In the genomic region with DNA sequence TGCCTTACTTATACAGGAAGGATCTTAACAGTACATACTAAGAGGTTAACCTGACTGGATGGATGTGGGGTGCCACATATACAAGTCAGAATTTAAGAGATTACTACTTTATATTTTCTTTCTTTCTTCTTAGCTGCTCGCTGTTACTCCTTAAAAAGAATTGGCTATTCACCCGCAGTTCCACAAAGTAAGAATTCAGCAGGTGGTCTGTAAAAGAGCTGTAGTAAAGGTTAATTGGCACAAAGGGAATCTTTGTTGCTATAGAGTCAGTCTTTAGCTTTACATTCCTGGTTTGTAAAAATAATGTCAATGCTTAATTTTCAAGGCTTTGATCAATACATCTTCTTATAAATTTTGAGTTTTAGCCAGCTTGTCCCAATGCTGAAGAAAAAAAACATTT, we compare ENCODE assay signal across 18 cellular contexts. TPM values are rescaled to one million over a fixed set of nuclear protein-coding genes. Genes with fewer than 3 reads are reported as not detected.
A peak's percentile ranks its signal among the peaks of the same experiment; 100 is the strongest.
DNase-seq lines count a peak whose midpoint lies in the region; ATAC-seq, FAIRE-seq and TF ChIP-seq lines count a peak whose summit lies in the region.
"Had no signal": no experiment of that assay in that cellular context is flagged by ENCODE, and none has a peak within 500 bp of the region (broad histone marks: within the 10 kb centered on the region; RNA-seq: fewer than 3 reads in every experiment).

No MANE protein-coding gene starts in this region.

- H3K36me3 Mint-ChIP-seq in glutamatergic neuron (ENCODE audit: unreplicated experiment): peaks cover 13% of the 10 kb centered on the region
- peaks cover 18 to 41% (median 40%) of the 10 kb centered on the region in 3 donors for H3K36me3 Mint-ChIP-seq in naive thymus-derived CD8-positive, alpha-beta T cell
- peaks cover 15% of the 10 kb centered on the region for H3K36me3 Mint-ChIP-seq in activated CD4-positive, alpha-beta memory T cell treated with anti-CD3 and anti-CD28 coated beads for 36 hours

- no peak for TF ChIP-seq CTCF in glutamatergic neuron (IDR thresholded peaks at IDR 0.05; ENCODE audit: partially characterized antibody, unreplicated experiment)

- POLR2A ChIA-PET in naive thymus-derived CD8-positive, alpha-beta T cell (lab: Charles Lee): no interaction called here
- POLR2A ChIA-PET in activated CD4-positive, alpha-beta memory T cell treated with anti-CD3 and anti-CD28 coated beads for 36 hours (lab: Charles Lee): no interaction called here

- peaks cover 41% of the 10 kb centered on the region for H3K4me1 Mint-ChIP-seq in glutamatergic neuron (ENCODE audit: low read depth, unreplicated experiment)
- H3K4me1 Mint-ChIP-seq in naive thymus-derived CD8-positive, alpha-beta T cell: peaks cover 24 to 62% (median 57%) of the 10 kb centered on the region in 4 donors
- H3K4me1 Mint-ChIP-seq in activated CD4-positive, alpha-beta memory T cell treated with anti-CD3 and anti-CD28 coated beads for 36 hours (ENCODE audit: low read depth): peaks cover 27% of the 10 kb centered on the region

- DNase-seq in GM19239 (ENCODE audit: insufficient read length, low spot score) (no peak), SK-MEL-5 (ENCODE audit: low read depth, low spot score) (peak; percentile 63), glutamatergic neuron (no peak), COLO829 (ENCODE audit: low spot score) (no peak)
- no peak for DNase-seq in naive thymus-derived CD8-positive, alpha-beta T cell
- no peak for DNase-seq in activated CD4-positive, alpha-beta memory T cell treated with anti-CD3 and anti-CD28 coated beads for 36 hours
- DNase-seq: Calu3; CD4-positive, alpha-beta T cell; DMS79 treated with DMSO at 0.1 percent for 48 hours; IMR-90; NCI-H1417; NCI-H187 treated with DMSO at 0.1 percent for 48 hours; NCI-H226; SHP77; SK-N-SH had no signal

- peaks cover 2% of the 10 kb centered on the region for H3K27me3 Mint-ChIP-seq in glutamatergic neuron (ENCODE audit: unreplicated experiment)
- no peaks in the 10 kb centered on the region for H3K27me3 Mint-ChIP-seq in naive thymus-derived CD8-positive, alpha-beta T cell
- no peaks in the 10 kb centered on the region for H3K27me3 Mint-ChIP-seq in activated CD4-positive, alpha-beta memory T cell treated with anti-CD3 and anti-CD28 coated beads for 36 hours
- H3K27me3 Mint-ChIP-seq: CD4-positive, alpha-beta T cell had no signal

- FAIRE-seq in GM19239 (lab: Jason Lieb, UNC): peak; percentile 4
- FAIRE-seq: A549 had no signal

- H3K9me3 Mint-ChIP-seq in glutamatergic neuron (ENCODE audit: unreplicated experiment): peaks cover 13% of the 10 kb centered on the region
- peaks cover 0 to 18% (median 4%) of the 10 kb centered on the region in 9 donors for H3K9me3 Mint-ChIP-seq in naive thymus-derived CD8-positive, alpha-beta T cell
- peaks cover 12% of the 10 kb centered on the region for H3K9me3 Mint-ChIP-seq in activated CD4-positive, alpha-beta memory T cell treated with anti-CD3 and anti-CD28 coated beads for 36 hours

- peak overlapping the region; percentile 91 for H3K27ac Mint-ChIP-seq in glutamatergic neuron (ENCODE audit: unreplicated experiment)
- H3K27ac Mint-ChIP-seq in naive thymus-derived CD8-positive, alpha-beta T cell: peak overlapping the region in 7 of 10 donors; percentile 2 to 71 (median 51)
- no peak overlapping the region for H3K27ac Mint-ChIP-seq in activated CD4-positive, alpha-beta memory T cell treated with anti-CD3 and anti-CD28 coated beads for 36 hours
- H3K27ac Mint-ChIP-seq: CD4-positive, alpha-beta T cell had no signal

- intact Hi-C loops in activated CD4-positive, alpha-beta memory T cell treated with anti-CD3 and anti-CD28 coated beads for 36 hours (cut with micrococcal nuclease): no loop called here

- no peak for ATAC-seq in naive thymus-derived CD8-positive, alpha-beta T cell
- ATAC-seq in GM21825 (IDR thresholded peaks at IDR 0.05; ENCODE audit: unreplicated experiment): no peak
- no peak for ATAC-seq in HG03280 (IDR thresholded peaks at IDR 0.05; ENCODE audit: unreplicated experiment)
- ATAC-seq: A549 had no signal

- CTCF ChIA-PET in activated CD4-positive, alpha-beta memory T cell treated with anti-CD3 and anti-CD28 coated beads for 36 hours (lab: Charles Lee): no interaction called here

- in situ Hi-C loops in SK-MEL-5 (cut with HindIII; ENCODE audit: low pct_unique_long_range_greater_than_20kb, low sequenced_read_pairs): no loop called here

- H3K4me3 Mint-ChIP-seq in glutamatergic neuron (ENCODE audit: unreplicated experiment): peak overlapping the region; percentile 2
- H3K4me3 Mint-ChIP-seq in naive thymus-derived CD8-positive, alpha-beta T cell: no peak overlapping the region
- no peak overlapping the region for H3K4me3 Mint-ChIP-seq in activated CD4-positive, alpha-beta memory T cell treated with anti-CD3 and anti-CD28 coated beads for 36 hours
- H3K4me3 Mint-ChIP-seq: CD4-positive, alpha-beta T cell had no signal

RNA-seq across cellular contexts. Expression of a gene that starts 43.2 kb away (rescaled TPM):
- 17.6 and 20.3 TPM in 2 replicates for total RNA-seq in SK-MEL-5 (2014; rRNA removed; shearing (Covaris generic))
- 35.7 and 37.7 TPM in 2 replicates for polyA plus RNA-seq in SK-MEL-5 (2015; cell fraction: cytosol; rRNA removed)
- 11.8 and 23.2 TPM in 2 replicates for polyA plus RNA-seq in SK-MEL-5 (2015; cell fraction: nucleus; rRNA removed)
- total RNA-seq in glutamatergic neuron (ENCODE audit: unreplicated experiment): 69.9 TPM
- total RNA-seq in naive thymus-derived CD8-positive, alpha-beta T cell: 10 to 100 TPM; 39.7 to 44.9 TPM
- 10 to 100 TPM; 46.6 to 55.1 (median 48.2) TPM for polyA plus RNA-seq in naive thymus-derived CD8-positive, alpha-beta T cell
- 10 to 100 TPM; 27.1 to 31.4 TPM for total RNA-seq in activated CD4-positive, alpha-beta memory T cell treated with anti-CD3 and anti-CD28 coated beads for 36 hours
